ENCODE assay signal across 27 cellular contexts in the genomic region with DNA sequence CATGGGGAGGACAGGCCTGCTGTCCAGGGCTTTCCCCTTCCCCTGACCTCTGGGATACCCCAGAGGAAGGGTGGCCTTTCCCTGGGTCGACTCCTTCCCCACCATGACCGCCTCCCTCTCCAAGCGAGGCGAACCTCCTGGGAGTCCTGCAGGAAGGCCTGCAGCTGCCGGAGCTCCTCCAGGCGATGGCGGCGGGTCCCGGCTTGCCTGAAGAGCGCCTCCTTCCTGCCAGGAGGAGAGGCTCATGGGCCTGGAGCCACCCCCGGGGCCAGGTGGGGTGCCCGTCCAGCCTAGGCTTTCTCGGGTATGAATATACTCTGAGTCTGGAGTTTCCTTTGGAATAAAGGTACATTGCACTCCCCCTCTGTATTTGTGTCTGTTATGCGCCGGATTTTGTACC.
"Had no signal": no experiment of that assay in that cellular context is flagged by ENCODE, and none has a peak within 500 bp of the region (broad histone marks: within the 10 kb centered on the region; RNA-seq: fewer than 3 reads in every experiment).

No MANE protein-coding gene starts in this region.

- H3K27ac ChIP-seq: SJSA1 had no signal

- H3K4me1 Mint-ChIP-seq: activated B cell treated with CpG ODN at 0.5 μM for 24 hours had no signal

- ATAC-seq: activated naive CD4-positive, alpha-beta T cell treated with anti-CD3 and anti-CD28 coated beads, Interleukin-2, amount 50 U/mL, for 72 hours; activated naive CD8-positive, alpha-beta T cell treated with anti-CD3 and anti-CD28 coated beads, Interleukin-2, amount 50 U/mL, for 24 hours; activated T-cell treated with anti-CD3 and anti-CD28 coated beads, Interleukin-2, amount 50 U/mL, for 4 hours; Panc1; Right ventricle myocardium inferior had no signal

- DNase-seq: activated B cell treated with CpG ODN at 0.5 μM for 24 hours; activated CD4-positive, alpha-beta memory T cell treated with anti-CD3 and anti-CD28 coated beads for 36 hours; activated CD4-positive, alpha-beta T cell treated with anti-CD3 and anti-CD28 coated beads for 1 hour; activated CD4-positive, alpha-beta T cell treated with anti-CD3 and anti-CD28 coated beads, Interleukin-2, amount 10 ng/mL, durations not matched to agents 24 days and 14 days; activated CD8-positive, alpha-beta memory T cell treated with anti-CD3 and anti-CD28 coated beads for 24 hours; activated effector memory CD4-positive, alpha-beta T cell treated with anti-CD3 and anti-CD28 coated beads, Interleukin-2, amount 50 U/mL, for 16 hours; activated naive CD4-positive, alpha-beta T cell treated with Interleukin-2 at 50 U/mL for 16 hours; activated naive CD8-positive, alpha-beta T cell treated with anti-CD3 and anti-CD28 coated beads, Interleukin-2, amount 50 U/mL, for 24 hours; activated T-cell treated with anti-CD3 and anti-CD28 coated beads, Interleukin-2, amount 50 U/mL, for 4 hours; amniotic stem cell; Karpas-422; MM.1S; NCI-H1105; NCI-H1436; NCI-H1694 treated with DMSO at 0.1 percent for 48 hours; NCI-H2081; NCI-H510A treated with DMSO at 0.1 percent for 48 hours; NCI-H69; RPMI8226 had no signal

- H3K4me3 Mint-ChIP-seq: activated B cell treated with CpG ODN at 0.5 μM for 24 hours; activated CD4-positive, alpha-beta memory T cell treated with anti-CD3 and anti-CD28 coated beads for 36 hours; activated CD4-positive, alpha-beta T cell treated with anti-CD3 and anti-CD28 coated beads, Interleukin-2, amount 10 ng/mL, durations not matched to agents 24 days and 14 days; activated naive CD8-positive, alpha-beta T cell treated with anti-CD3 and anti-CD28 coated beads, Interleukin-2, amount 50 U/mL, for 24 hours; activated T-cell treated with anti-CD3 and anti-CD28 coated beads, Interleukin-2, amount 50 U/mL, for 4 hours; brain; central memory CD8-positive, alpha-beta T cell; T-helper 1 cell treated with Interleukin-12 subunit alpha and Interleukin-12 subunit beta and Interleukin-4 antibody, amounts not matched to agents 30 μg/mL and 1 μg/mL, for 36 hours had no signal

- H3K36me3 ChIP-seq: SJSA1 had no signal

- H3K4me3 ChIP-seq: SJSA1 had no signal

- H3K4me1 ChIP-seq: SJSA1 had no signal

- H3K9me3 Mint-ChIP-seq: activated B cell treated with CpG ODN at 0.5 μM for 24 hours; activated CD4-positive, alpha-beta memory T cell treated with anti-CD3 and anti-CD28 coated beads for 36 hours; activated CD4-positive, alpha-beta T cell treated with anti-CD3 and anti-CD28 coated beads, Interleukin-2, amount 10 ng/mL, durations not matched to agents 24 days and 14 days; activated naive CD4-positive, alpha-beta T cell treated with anti-CD3 and anti-CD28 coated beads, Interleukin-2, amount 50 U/mL, for 72 hours; activated naive CD8-positive, alpha-beta T cell treated with anti-CD3 and anti-CD28 coated beads, Interleukin-2, amount 50 U/mL, for 24 hours; activated T-cell treated with anti-CD3 and anti-CD28 coated beads, Interleukin-2, amount 50 U/mL, for 4 hours; brain; central memory CD8-positive, alpha-beta T cell; T-helper 1 cell treated with Interleukin-12 subunit alpha and Interleukin-12 subunit beta and Interleukin-4 antibody, amounts not matched to agents 30 μg/mL and 1 μg/mL, for 36 hours had no signal

- H3K36me3 Mint-ChIP-seq: activated CD4-positive, alpha-beta memory T cell treated with anti-CD3 and anti-CD28 coated beads for 36 hours; activated naive CD4-positive, alpha-beta T cell treated with anti-CD3 and anti-CD28 coated beads, Interleukin-2, amount 50 U/mL, for 72 hours; brain had no signal

- H3K27me3 Mint-ChIP-seq: activated CD4-positive, alpha-beta memory T cell treated with anti-CD3 and anti-CD28 coated beads for 36 hours; activated CD4-positive, alpha-beta T cell treated with anti-CD3 and anti-CD28 coated beads, Interleukin-2, amount 10 ng/mL, durations not matched to agents 24 days and 14 days; activated naive CD8-positive, alpha-beta T cell treated with anti-CD3 and anti-CD28 coated beads, Interleukin-2, amount 50 U/mL, for 24 hours; brain; central memory CD8-positive, alpha-beta T cell had no signal

- H3K27me3 ChIP-seq: SJSA1 had no signal

- H3K9me3 ChIP-seq: SJSA1 had no signal

- FAIRE-seq: astrocyte had no signal

- H3K27ac Mint-ChIP-seq: activated B cell treated with CpG ODN at 0.5 μM for 24 hours; activated CD4-positive, alpha-beta memory T cell treated with anti-CD3 and anti-CD28 coated beads for 36 hours; activated CD4-positive, alpha-beta T cell treated with anti-CD3 and anti-CD28 coated beads, Interleukin-2, amount 10 ng/mL, durations not matched to agents 24 days and 14 days; activated naive CD4-positive, alpha-beta T cell treated with anti-CD3 and anti-CD28 coated beads, Interleukin-2, amount 50 U/mL, for 72 hours; activated naive CD8-positive, alpha-beta T cell treated with anti-CD3 and anti-CD28 coated beads, Interleukin-2, amount 50 U/mL, for 24 hours; brain; T-helper 1 cell treated with Interleukin-12 subunit alpha and Interleukin-12 subunit beta and Interleukin-4 antibody, amounts not matched to agents 30 μg/mL and 1 μg/mL, for 36 hours had no signal
